ENCODE assay signal across 12 cellular contexts in genomic region chr2:223797073-223797472, GRCh38. TPM values are rescaled to one million over a fixed set of nuclear protein-coding genes. Genes with fewer than 3 reads are reported as not detected.
DNase-seq lines count a peak whose midpoint lies in the region; ATAC-seq, FAIRE-seq and TF ChIP-seq lines count a peak whose summit lies in the region.
"Had no signal": no experiment of that assay in that cellular context is flagged by ENCODE, and none has a peak within 500 bp of the region (broad histone marks: within the 10 kb centered on the region; RNA-seq: fewer than 3 reads in every experiment).

No MANE protein-coding gene starts in this region.

- no peak for ATAC-seq in effector memory CD8-positive, alpha-beta T cell (replicated peaks)
- ATAC-seq in T-helper 17 cell (no peak), HG02885 (IDR thresholded peaks at IDR 0.05; ENCODE audit: poor library complexity, unreplicated experiment) (no peak)

- H3K4ac ChIP-seq in trophoblast cell (ENCODE audit: low read depth, low read length), result no peak overlapping the region

- H3K4me3 Mint-ChIP-seq in effector memory CD8-positive, alpha-beta T cell, result no peak overlapping the region
- no peak overlapping the region for H3K4me3 Mint-ChIP-seq in T-helper 17 cell
- H3K4me3 Mint-ChIP-seq: immature natural killer cell, neural crest cell had no signal

- no peaks in the 10 kb centered on the region for H3K27me3 Mint-ChIP-seq in effector memory CD8-positive, alpha-beta T cell
- H3K27me3 Mint-ChIP-seq in T-helper 17 cell, result no peaks in the 10 kb centered on the region

- intact Hi-C loops in esophagus squamous epithelium (cut with DNase I), result no loop called here

- peaks cover 2 to 3% of the 10 kb centered on the region in 2 donors for H3K4me1 Mint-ChIP-seq in effector memory CD8-positive, alpha-beta T cell (ENCODE audit: low read depth in 2 of 2)
- peaks cover 9% of the 10 kb centered on the region for H3K4me1 Mint-ChIP-seq in T-helper 17 cell
- H3K4me1 Mint-ChIP-seq: neural crest cell had no signal

- no peak overlapping the region for H3K23ac ChIP-seq in trophoblast cell (ENCODE audit: low read length)

- 47 to 58% methylated on average over 6 of the region's 6 CpGs for WGBS in esophagus squamous epithelium, 2 donors
- WGBS in trophoblast cell (ENCODE audit: extremely low coverage, insufficient coverage, insufficient read length), result no CpG with 5 or more reads among the region's 6 CpGs

- H3K27ac ChIP-seq in RWPE1 (peak overlapping the region; percentile 84), esophagus squamous epithelium (peak overlapping the region in 3 of 4 donors; percentile 34 to 50 (median 47)), trophoblast cell (ENCODE audit: low read depth, low read length) (no peak overlapping the region)
- H3K27ac ChIP-seq: C4-2B, SJSA1 had no signal

- no peak overlapping the region for H2AK5ac ChIP-seq in trophoblast cell (ENCODE audit: low read length)

- TF ChIP-seq POLR2A in esophagus squamous epithelium (IDR thresholded peaks at IDR 0.05), result no peak

- CTCF ChIA-PET in RWPE1 (lab: Yijun Ruan, JAX), result interaction anchor here (0.5 to 1.6 kb wide), 5 partner anchors 35 to 826 kb away, joined by 3 to 12 read pairs (median 4); no protein-coding TSS in a partner anchor

- no peaks in the 10 kb centered on the region for H3K36me3 ChIP-seq in esophagus squamous epithelium
- no peaks in the 10 kb centered on the region for H3K36me3 ChIP-seq in trophoblast cell (ENCODE audit: control insufficient read depth in 1 of 2, insufficient read depth in 2 of 2, low read length in 2 of 2)
- H3K36me3 ChIP-seq: SJSA1 had no signal

- H3K27ac Mint-ChIP-seq in effector memory CD8-positive, alpha-beta T cell, result peak overlapping the region in 1 of 2 donors; percentile 19
- H3K27ac Mint-ChIP-seq in T-helper 17 cell, result no peak overlapping the region

- H3K9me3 Mint-ChIP-seq in effector memory CD8-positive, alpha-beta T cell, result no peaks in the 10 kb centered on the region
- H3K9me3 Mint-ChIP-seq: immature natural killer cell had no signal

- peaks cover 7% of the 10 kb centered on the region for H3K36me3 Mint-ChIP-seq in effector memory CD8-positive, alpha-beta T cell (ENCODE audit: insufficient read depth)
- H3K36me3 Mint-ChIP-seq in T-helper 17 cell (ENCODE audit: low read depth), result peaks cover 3% of the 10 kb centered on the region
- H3K36me3 Mint-ChIP-seq: immature natural killer cell had no signal

- H3K4me2 ChIP-seq in trophoblast cell (ENCODE audit: low read length), result no peak overlapping the region

- no peaks in the 10 kb centered on the region for H3K9me3 ChIP-seq in esophagus squamous epithelium
- no peaks in the 10 kb centered on the region for H3K9me3 ChIP-seq in trophoblast cell (ENCODE audit: insufficient read depth, low read depth, low read length)
- no peaks in the 10 kb centered on the region for H3K9me3 ChIP-seq in T-helper 17 cell (ENCODE audit: control insufficient read depth, low read length, poor library complexity, severe bottlenecking)
- H3K9me3 ChIP-seq: SJSA1 had no signal

- no peak overlapping the region for H2BK12ac ChIP-seq in trophoblast cell (ENCODE audit: low read length)

- peaks cover 0 to 30% (median 0%) of the 10 kb centered on the region in 3 donors for H3K4me1 ChIP-seq in esophagus squamous epithelium
- H3K4me1 ChIP-seq in trophoblast cell (ENCODE audit: control insufficient read depth in 1 of 2, insufficient read depth in 2 of 2, low read length in 2 of 2), result no peaks in the 10 kb centered on the region

- H3K79me1 ChIP-seq in trophoblast cell (ENCODE audit: low read length), result no peaks in the 10 kb centered on the region

- H3K14ac ChIP-seq in trophoblast cell (ENCODE audit: low read length), result no peak overlapping the region

- peak; percentile 35 for FAIRE-seq in GM19239 (lab: Jason Lieb, UNC)

- H3K27me3 ChIP-seq in esophagus squamous epithelium, result no peaks in the 10 kb centered on the region
- no peaks in the 10 kb centered on the region for H3K27me3 ChIP-seq in trophoblast cell (ENCODE audit: insufficient read depth, low read length)
- H3K27me3 ChIP-seq: SJSA1 had no signal

- H2BK5ac ChIP-seq in trophoblast cell (ENCODE audit: low read depth, low read length, poor library complexity), result no peak overlapping the region

- no peak overlapping the region for H3K9ac ChIP-seq in trophoblast cell (ENCODE audit: low read length)

- DNase-seq in GM19239 (ENCODE audit: insufficient read length, low spot score) (no peak), RWPE1 (ENCODE audit: low spot score) (peak; percentile 86), esophagus squamous epithelium (lab: John Stamatoyannopoulos, UW) (no peak), trophoblast cell (no peak), T-helper 17 cell (no peak), AG08396 (ENCODE audit: low spot score) (no peak)
- no peak for DNase-seq in effector memory CD8-positive, alpha-beta T cell
- DNase-seq: immature natural killer cell had no signal

- H3K79me2 ChIP-seq in trophoblast cell (ENCODE audit: control insufficient read depth, insufficient read depth, low read length, poor library complexity), result no peaks in the 10 kb centered on the region

- no peak overlapping the region for H2AFZ ChIP-seq in trophoblast cell (ENCODE audit: insufficient read depth, low read length, poor library complexity)

- POLR2A ChIA-PET in RWPE1 (lab: Yijun Ruan, JAX; ENCODE audit: low non-redundant PET), result no interaction called here

- H3K4me3 ChIP-seq in esophagus squamous epithelium, result no peak overlapping the region
- no peak overlapping the region for H3K4me3 ChIP-seq in trophoblast cell (ENCODE audit: low read depth, low read length)
- H3K4me3 ChIP-seq: SJSA1 had no signal

- no peak overlapping the region for H2BK120ac ChIP-seq in trophoblast cell (ENCODE audit: insufficient read depth, low read length, poor library complexity)

- H4K12ac ChIP-seq in trophoblast cell (ENCODE audit: low read depth, low read length), result no peak overlapping the region

- H4K8ac ChIP-seq in trophoblast cell (ENCODE audit: low read depth, low read length), result no peak overlapping the region

- H4K91ac ChIP-seq in trophoblast cell (ENCODE audit: low read depth, low read length), result peak overlapping the region; percentile 24

- no peak for TF ChIP-seq CTCF in RWPE1 (conservative IDR thresholded peaks at IDR 0.05; ENCODE audit: low read depth)
- peak in 1 of 6 experiments; percentile 9 for TF ChIP-seq CTCF in esophagus squamous epithelium (IDR thresholded peaks at IDR 0.05)

- H3K18ac ChIP-seq in trophoblast cell (ENCODE audit: low read length), result no peak overlapping the region

RNA-seq across cellular contexts. Expression of gene AP1S3, which starts 40.3 kb away (rescaled TPM):
- 10 to 100 TPM; 11.3 to 27.4 (median 15.6) TPM for total RNA-seq in esophagus squamous epithelium
- polyA plus RNA-seq in trophoblast cell (2013), result 3.3 and 4.1 TPM in 2 replicates
- 1 to 10 TPM; 1.6 to 2.9 TPM for total RNA-seq in T-helper 17 cell
